In the genomic region with DNA sequence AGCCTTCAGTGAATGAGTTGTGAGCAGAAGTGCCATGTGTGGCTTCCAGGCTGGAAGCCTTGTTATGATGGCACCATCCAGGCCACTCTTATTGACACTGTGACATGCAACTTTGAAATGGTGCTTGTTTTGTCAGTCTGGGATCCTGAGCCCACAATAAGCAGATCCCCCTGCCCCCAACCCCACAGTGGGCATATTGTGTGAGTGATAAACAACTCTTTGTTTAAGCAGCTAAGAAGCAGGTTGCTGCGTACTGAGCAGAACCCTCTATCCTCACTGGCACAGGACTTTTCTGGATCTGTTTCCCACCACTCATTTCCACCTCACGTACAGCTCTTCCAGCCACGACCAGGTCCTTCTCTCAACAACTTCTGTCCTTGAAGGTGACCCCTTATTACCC, we compare ENCODE assay signal across 27 cellular contexts.
"Had no signal": no experiment of that assay in that cellular context is flagged by ENCODE, and none has a peak within 500 bp of the region (broad histone marks: within the 10 kb centered on the region; RNA-seq: fewer than 3 reads in every experiment).

No MANE protein-coding gene starts in this region.

- H3K27me3 ChIP-seq: adrenal gland, body of pancreas, breast epithelium, Peyer's patch, SJSA1 had no signal

- H3K9me2 ChIP-seq: SK-N-SH had no signal

- H3K4me3 ChIP-seq: adrenal gland, body of pancreas, breast epithelium, Peyer's patch, SJSA1 had no signal

- H3K9me3 ChIP-seq: adrenal gland, Peyer's patch, SK-N-SH had no signal

- H3K4me3 Mint-ChIP-seq: activated CD4-positive, alpha-beta T cell treated with anti-CD3 and anti-CD28 coated beads for 36 hours; activated CD4-positive, alpha-beta T cell treated with anti-CD3 and anti-CD28 coated beads, Interleukin-2, amount 10 ng/mL, durations not matched to agents 7 days and 5 days; activated CD8-positive, alpha-beta T cell treated with anti-CD3 and anti-CD28 coated beads, Interleukin-2, amount 10 ng/mL, durations not matched to agents 7 days and 5 days; activated naive CD4-positive, alpha-beta T cell treated with anti-CD3 and anti-CD28 coated beads for 36 hours; activated T-cell treated with anti-CD3 and anti-CD28 coated beads, Interleukin-2, amount 50 U/mL, for 24 hours; T-helper 1 cell treated with Interleukin-12 subunit alpha and Interleukin-12 subunit beta and Interleukin-4 antibody, amounts not matched to agents 30 μg/mL and 1 μg/mL, for 36 hours; T-helper 2 cell treated with Interferon-gamma antibody and Interleukin-4, amounts not matched to agents 5 μg/mL and 100 μg/mL, for 36 hours had no signal

- H3K27ac ChIP-seq: adrenal gland, body of pancreas, breast epithelium, Peyer's patch, SJSA1 had no signal

- DNase-seq: activated CD4-positive, alpha-beta T cell treated with anti-CD3 and anti-CD28 coated beads for 36 hours; activated CD4-positive, alpha-beta T cell treated with anti-CD3 and anti-CD28 coated beads, Interleukin-2, amount 10 ng/mL, durations not matched to agents 7 days and 5 days; activated CD4-positive, alpha-beta T cell treated with anti-CD3 and anti-CD28 coated beads, Interleukin-2, amount 50 U/mL, for 48 hours; activated CD8-positive, alpha-beta T cell treated with anti-CD3 and anti-CD28 coated beads, Interleukin-2, amount 10 ng/mL, durations not matched to agents 7 days and 5 days; activated gamma-delta T cell treated with Interleukin-2 at 50 U/mL for 16 hours; activated naive CD4-positive, alpha-beta T cell treated with anti-CD3 and anti-CD28 coated beads for 36 hours; activated T-cell treated with anti-CD3 and anti-CD28 coated beads, Interleukin-2, amount 50 U/mL, for 24 hours; adrenal gland; body of pancreas; NCI-H1092 treated with DMSO at 0.1 percent for 48 hours; NCI-H1417; NCI-H146; NCI-H187; NCI-H2029 treated with DMSO at 0.1 percent for 48 hours; NCI-H345; NCI-H524 treated with DMSO at 0.1 percent for 48 hours; NK-92 treated with Interleukin-12 subunit alpha and Interleukin-12 subunit beta, amount 100 ng/mL, for 24 hours; PC-3; Peyer's patch; SHP77 treated with DMSO at 0.1 percent for 48 hours; SK-N-SH had no signal

- H3K36me3 Mint-ChIP-seq: activated naive CD4-positive, alpha-beta T cell treated with anti-CD3 and anti-CD28 coated beads, Interleukin-2, amount 50 U/mL, for 72 hours had no signal

- H3K4me1 Mint-ChIP-seq: activated CD4-positive, alpha-beta T cell treated with anti-CD3 and anti-CD28 coated beads for 36 hours; activated CD4-positive, alpha-beta T cell treated with anti-CD3 and anti-CD28 coated beads, Interleukin-2, amount 10 ng/mL, durations not matched to agents 7 days and 5 days had no signal

- H3K27ac Mint-ChIP-seq: activated CD4-positive, alpha-beta T cell treated with anti-CD3 and anti-CD28 coated beads for 36 hours; activated CD4-positive, alpha-beta T cell treated with anti-CD3 and anti-CD28 coated beads, Interleukin-2, amount 10 ng/mL, durations not matched to agents 7 days and 5 days; activated CD8-positive, alpha-beta T cell treated with anti-CD3 and anti-CD28 coated beads, Interleukin-2, amount 10 ng/mL, durations not matched to agents 7 days and 5 days; activated naive CD4-positive, alpha-beta T cell treated with anti-CD3 and anti-CD28 coated beads for 36 hours; activated naive CD4-positive, alpha-beta T cell treated with anti-CD3 and anti-CD28 coated beads, Interleukin-2, amount 50 U/mL, for 72 hours; activated T-cell treated with anti-CD3 and anti-CD28 coated beads, Interleukin-2, amount 50 U/mL, for 24 hours; activated T-helper 2 cell treated with anti-CD3 and anti-CD28 coated beads, Interferon-gamma antibody, Interleukin-2, Interleukin-4, amounts not matched to agents 10 μg/mL and 5 μg/mL and 100 μg/mL, durations not matched to agents 14 hours and 24 hours and 36 hours; T-helper 1 cell treated with Interleukin-12 subunit alpha and Interleukin-12 subunit beta and Interleukin-4 antibody, amounts not matched to agents 30 μg/mL and 1 μg/mL, for 36 hours; T-helper 2 cell treated with Interferon-gamma antibody and Interleukin-4, amounts not matched to agents 5 μg/mL and 100 μg/mL, for 36 hours had no signal

- H3K4me2 ChIP-seq: SK-N-SH had no signal

- H3K4me1 ChIP-seq: adrenal gland, body of pancreas, breast epithelium, Peyer's patch, SJSA1 had no signal

- H3K27me3 Mint-ChIP-seq: activated CD4-positive, alpha-beta T cell treated with anti-CD3 and anti-CD28 coated beads for 36 hours; activated CD4-positive, alpha-beta T cell treated with anti-CD3 and anti-CD28 coated beads, Interleukin-2, amount 10 ng/mL, durations not matched to agents 7 days and 5 days; activated T-cell treated with anti-CD3 and anti-CD28 coated beads, Interleukin-2, amount 50 U/mL, for 24 hours had no signal

- H3K9ac ChIP-seq: SK-N-SH had no signal

- H3K36me3 ChIP-seq: adrenal gland, breast epithelium, Peyer's patch, SJSA1 had no signal
